19 cellular contexts compared by ENCODE assay signal in genomic region chrX:56382278-56382677, GRCh38.
DNase-seq lines count a peak whose midpoint lies in the region; ATAC-seq and TF ChIP-seq lines count a peak whose summit lies in the region.
"Had no signal": no experiment of that assay in that cellular context is flagged by ENCODE, and none has a peak within 500 bp of the region (broad histone marks: within the 10 kb centered on the region; RNA-seq: fewer than 3 reads in every experiment).

No MANE protein-coding gene starts in this region.

- no peak overlapping the region for H3K27ac ChIP-seq in naive thymus-derived CD4-positive, alpha-beta T cell (ENCODE audit: low read depth, low read length)
- no peak overlapping the region for H3K27ac ChIP-seq in heart left ventricle
- H3K27ac ChIP-seq: heart right ventricle, neutrophil, tibial nerve had no signal

- H3K9me3 Mint-ChIP-seq in activated CD4-positive, alpha-beta memory T cell treated with anti-CD3 and anti-CD28 coated beads, Interleukin-2, amount 10 ng/mL, durations not matched to agents 7 days and 5 days = no peaks in the 10 kb centered on the region
- H3K9me3 Mint-ChIP-seq in naive thymus-derived CD4-positive, alpha-beta T cell = peaks cover 0 to 10% (median 0%) of the 10 kb centered on the region in 11 donors
- H3K9me3 Mint-ChIP-seq: stimulated activated naive B cell treated with anti-CD40 and anti-IgM and Interleukin-4, amounts not matched to agents 10 μg/mL and 1 μg/mL and 100 μg/mL, for 72 hours had no signal

- peak; percentile 3 for DNase-seq in activated naive CD4-positive, alpha-beta T cell treated with Interleukin-2 at 50 U/mL for 16 hours
- no peak for DNase-seq in activated naive CD4-positive, alpha-beta T cell (lab: John Stamatoyannopoulos, UW)
- peak; percentile 19 for DNase-seq in activated CD4-positive, alpha-beta memory T cell treated with anti-CD3 and anti-CD28 coated beads, Interleukin-2, amount 10 ng/mL, durations not matched to agents 7 days and 5 days
- DNase-seq in naive thymus-derived CD4-positive, alpha-beta T cell = peak in 1 of 9 donors; percentile 24
- no peak for DNase-seq in left lobe of liver (ENCODE audit: low spot score)
- DNase-seq in heart left ventricle = no peak
- DNase-seq in H7 = no peak
- DNase-seq: activated CD8-positive, alpha-beta memory T cell treated with anti-CD3 and anti-CD28 coated beads for 24 hours; GF-D8; heart right ventricle; mucosa of descending colon; NCI-H1105 treated with DMSO at 0.1 percent for 48 hours; NCI-H524; stimulated activated naive B cell treated with anti-CD40 and anti-IgM and Interleukin-4, amounts not matched to agents 10 μg/mL and 1 μg/mL and 100 μg/mL, for 72 hours had no signal

- H3K4me1 ChIP-seq in naive thymus-derived CD4-positive, alpha-beta T cell (ENCODE audit: control insufficient read depth in 2 of 2, insufficient read depth in 2 of 2, low read length in 2 of 2) = peaks cover 0 to 23% of the 10 kb centered on the region in 2 donors
- H3K4me1 ChIP-seq in heart left ventricle = no peaks in the 10 kb centered on the region
- H3K4me1 ChIP-seq: heart right ventricle, tibial nerve had no signal

- POLR2A ChIA-PET in activated CD4-positive, alpha-beta memory T cell treated with anti-CD3 and anti-CD28 coated beads, Interleukin-2, amount 10 ng/mL, durations not matched to agents 7 days and 5 days (lab: Charles Lee) = interaction anchor here (2.0 to 2.2 kb wide), 2 partner anchors 15 to 183 kb away, joined by 4 to 8 read pairs; no protein-coding TSS in a partner anchor
- POLR2A ChIA-PET in naive thymus-derived CD4-positive, alpha-beta T cell (lab: Charles Lee) = interaction anchor here (1.1 kb wide), 1 partner anchor 11 kb away, joined by 4 read pairs; no protein-coding TSS in a partner anchor

- intact Hi-C loops in naive thymus-derived CD4-positive, alpha-beta T cell (cut with micrococcal nuclease) = loop anchor here in 1 of 2 donors (5.0 kb wide), 1 partner anchor 180 kb away; the partner anchor contains the start of gene UBQLN2
- intact Hi-C loops in heart left ventricle (cut with DNase I) = no loop called here

- H3K36me3 ChIP-seq in naive thymus-derived CD4-positive, alpha-beta T cell (ENCODE audit: control insufficient read depth in 2 of 3, insufficient read depth in 3 of 3, low read length in 3 of 3) = no peaks in the 10 kb centered on the region
- H3K36me3 ChIP-seq in heart left ventricle = no peaks in the 10 kb centered on the region
- H3K36me3 ChIP-seq in H7 (replicated peaks; ENCODE audit: control insufficient read depth, insufficient read depth, low read length) = no peaks in the 10 kb centered on the region
- H3K36me3 ChIP-seq: heart right ventricle, neutrophil, tibial nerve had no signal

- CTCF ChIA-PET in activated CD4-positive, alpha-beta memory T cell treated with anti-CD3 and anti-CD28 coated beads, Interleukin-2, amount 10 ng/mL, durations not matched to agents 7 days and 5 days (lab: Charles Lee) = no interaction called here
- CTCF ChIA-PET in naive thymus-derived CD4-positive, alpha-beta T cell (lab: Charles Lee) = interaction anchor here (1.0 kb wide), 1 partner anchor 344 kb away, joined by 5 read pairs; no protein-coding TSS in a partner anchor

- peak; percentile 73 for ATAC-seq in GM21360 (IDR thresholded peaks at IDR 0.05; ENCODE audit: unreplicated experiment)
- ATAC-seq in naive thymus-derived CD4-positive, alpha-beta T cell = no peak
- no peak for ATAC-seq in left lobe of liver
- ATAC-seq in heart left ventricle = no peak
- ATAC-seq: heart right ventricle, mucosa of descending colon had no signal

- TF ChIP-seq CTCF in heart left ventricle (IDR thresholded peaks at IDR 0.05) = no peak

- no peaks in the 10 kb centered on the region for H3K27me3 Mint-ChIP-seq in activated CD4-positive, alpha-beta memory T cell treated with anti-CD3 and anti-CD28 coated beads, Interleukin-2, amount 10 ng/mL, durations not matched to agents 7 days and 5 days
- H3K27me3 Mint-ChIP-seq in naive thymus-derived CD4-positive, alpha-beta T cell = no peaks in the 10 kb centered on the region
- H3K27me3 Mint-ChIP-seq: brain; stimulated activated naive B cell treated with anti-CD40 and anti-IgM and Interleukin-4, amounts not matched to agents 10 μg/mL and 1 μg/mL and 100 μg/mL, for 72 hours had no signal

- peaks cover 44% of the 10 kb centered on the region for H3K4me1 Mint-ChIP-seq in activated CD4-positive, alpha-beta memory T cell treated with anti-CD3 and anti-CD28 coated beads, Interleukin-2, amount 10 ng/mL, durations not matched to agents 7 days and 5 days
- peaks cover 18 to 53% (median 38%) of the 10 kb centered on the region in 7 donors for H3K4me1 Mint-ChIP-seq in naive thymus-derived CD4-positive, alpha-beta T cell
- H3K4me1 Mint-ChIP-seq: brain; CD14-positive monocyte; stimulated activated naive B cell treated with anti-CD40 and anti-IgM and Interleukin-4, amounts not matched to agents 10 μg/mL and 1 μg/mL and 100 μg/mL, for 72 hours had no signal

- peaks cover 19% of the 10 kb centered on the region for H3K36me3 Mint-ChIP-seq in activated CD4-positive, alpha-beta memory T cell treated with anti-CD3 and anti-CD28 coated beads, Interleukin-2, amount 10 ng/mL, durations not matched to agents 7 days and 5 days (ENCODE audit: low read depth)
- H3K36me3 Mint-ChIP-seq in naive thymus-derived CD4-positive, alpha-beta T cell = peaks cover 0 to 27% (median 0%) of the 10 kb centered on the region in 5 donors
- H3K36me3 Mint-ChIP-seq: brain; CD14-positive monocyte; stimulated activated naive B cell treated with anti-CD40 and anti-IgM and Interleukin-4, amounts not matched to agents 10 μg/mL and 1 μg/mL and 100 μg/mL, for 72 hours had no signal

- no peak overlapping the region for H3K4me3 ChIP-seq in naive thymus-derived CD4-positive, alpha-beta T cell (ENCODE audit: low read length)
- no peak overlapping the region for H3K4me3 ChIP-seq in heart left ventricle
- H3K4me3 ChIP-seq in H7 (ENCODE audit: insufficient read depth, low read depth, low read length) = no peak overlapping the region
- H3K4me3 ChIP-seq: heart right ventricle, mucosa of descending colon, tibial nerve had no signal

- H3K27ac Mint-ChIP-seq in activated CD4-positive, alpha-beta memory T cell treated with anti-CD3 and anti-CD28 coated beads, Interleukin-2, amount 10 ng/mL, durations not matched to agents 7 days and 5 days = peak overlapping the region; percentile 88
- peak overlapping the region in 8 of 9 donors; percentile 29 to 92 (median 80) for H3K27ac Mint-ChIP-seq in naive thymus-derived CD4-positive, alpha-beta T cell
- H3K27ac Mint-ChIP-seq: brain; CD14-positive monocyte; stimulated activated naive B cell treated with anti-CD40 and anti-IgM and Interleukin-4, amounts not matched to agents 10 μg/mL and 1 μg/mL and 100 μg/mL, for 72 hours had no signal

- H3K9me3 ChIP-seq in naive thymus-derived CD4-positive, alpha-beta T cell (ENCODE audit: control insufficient read depth in 2 of 3, low read length in 3 of 3) = no peaks in the 10 kb centered on the region
- no peaks in the 10 kb centered on the region for H3K9me3 ChIP-seq in heart left ventricle
- H3K9me3 ChIP-seq: heart right ventricle, mucosa of descending colon, neutrophil, tibial nerve had no signal

- 36 to 48% (median 44%) methylated on average over 3 of the region's 3 CpGs for WGBS in heart left ventricle, 4 donors

- no peak overlapping the region for H3K4me3 Mint-ChIP-seq in activated CD4-positive, alpha-beta memory T cell treated with anti-CD3 and anti-CD28 coated beads, Interleukin-2, amount 10 ng/mL, durations not matched to agents 7 days and 5 days
- H3K4me3 Mint-ChIP-seq in naive thymus-derived CD4-positive, alpha-beta T cell = peak overlapping the region in 6 of 10 donors; percentile 7 to 78 (median 44)
- H3K4me3 Mint-ChIP-seq: brain; CD14-positive monocyte; stimulated activated naive B cell treated with anti-CD40 and anti-IgM and Interleukin-4, amounts not matched to agents 10 μg/mL and 1 μg/mL and 100 μg/mL, for 72 hours had no signal

- no peaks in the 10 kb centered on the region for H3K27me3 ChIP-seq in naive thymus-derived CD4-positive, alpha-beta T cell (ENCODE audit: control insufficient read depth in 2 of 2, insufficient read depth in 2 of 2, low read length in 2 of 2)
- H3K27me3 ChIP-seq in heart left ventricle (peaks cover 0 to 6% (median 0%) of the 10 kb centered on the region in 9 donors), H7 (ENCODE audit: control insufficient read depth, insufficient read depth, low read length) (no peaks in the 10 kb centered on the region)
- H3K27me3 ChIP-seq: neutrophil, tibial nerve had no signal

- TF ChIP-seq POLR2A in heart left ventricle (IDR thresholded peaks at IDR 0.05) = no peak

Comparison
In these comparisons a context has a peak if more than half of its experiments do, and no peak if none do; other contexts are left out.
1. DNase-seq: peak in activated naive CD4-positive, alpha-beta T cell treated with Interleukin-2 at 50 U/mL for 16 hours (single experiment) and activated CD4-positive, alpha-beta memory T cell treated with anti-CD3 and anti-CD28 coated beads, Interleukin-2, amount 10 ng/mL, durations not matched to agents 7 days and 5 days (single experiment); none in activated naive CD4-positive, alpha-beta T cell (0 of 4), left lobe of liver (single experiment), heart left ventricle (0 of 5) and H7 (single experiment).